ENCODE assay signal across 10 cellular contexts in the genomic region with DNA sequence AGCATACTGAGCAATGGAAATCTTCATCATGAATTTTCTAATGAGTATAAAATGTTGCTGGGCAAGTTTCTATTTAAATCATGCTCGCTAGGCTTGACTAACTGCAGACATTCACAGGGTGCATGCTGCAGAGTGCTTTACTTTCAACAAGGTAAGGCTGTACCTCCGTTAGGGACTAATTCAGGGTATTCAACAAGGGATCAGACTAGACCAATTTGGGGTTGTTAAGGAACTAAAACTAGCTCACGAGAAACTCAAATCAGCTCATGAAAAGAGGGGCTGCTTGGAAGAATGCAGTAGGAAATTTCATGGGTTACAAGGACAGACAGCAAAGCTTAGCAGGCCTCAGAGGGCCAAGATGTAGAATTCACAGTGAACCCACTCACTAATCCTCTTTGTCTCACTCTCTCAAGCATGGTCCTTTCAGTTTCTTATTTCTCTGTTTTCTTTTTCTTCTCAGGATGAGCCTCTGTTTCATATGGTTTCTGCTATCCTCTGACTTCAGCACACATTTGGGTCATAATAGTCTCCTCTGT. TPM values are rescaled to one million over a fixed set of nuclear protein-coding genes. Genes with fewer than 3 reads are reported as not detected.
DNase-seq lines count a peak whose midpoint lies in the region; ATAC-seq and TF ChIP-seq lines count a peak whose summit lies in the region.
"Had no signal": no experiment of that assay in that cellular context is flagged by ENCODE, and none has a peak within 500 bp of the region (broad histone marks: within the 10 kb centered on the region; RNA-seq: fewer than 3 reads in every experiment).

No MANE protein-coding gene starts in this region.

- H3K27me3 ChIP-seq in parathyroid adenoma (ENCODE audit: control insufficient read depth, insufficient read depth, low read length) (no peaks in the 10 kb centered on the region), colonic mucosa (no peaks in the 10 kb centered on the region), sigmoid colon (no peaks in the 10 kb centered on the region)

- H3K36me3 ChIP-seq in parathyroid adenoma (ENCODE audit: control insufficient read depth, insufficient read depth, low read length) (no peaks in the 10 kb centered on the region), colonic mucosa (no peaks in the 10 kb centered on the region), sigmoid colon (no peaks in the 10 kb centered on the region)

- intact Hi-C loops in colonic mucosa (cut with DNase I) (no loop called here), left cardiac atrium (cut with DNase I) (no loop called here), sigmoid colon (cut with DNase I) (no loop called here)

- no peak overlapping the region for H3K9ac ChIP-seq in parathyroid adenoma
- no peak overlapping the region for H3K9ac ChIP-seq in colonic mucosa (ENCODE audit: low read depth in 2 of 2, low read length in 2 of 2)

- H3K9me3 ChIP-seq in parathyroid adenoma (ENCODE audit: control insufficient read depth, low read length) (peaks cover 3% of the 10 kb centered on the region), colonic mucosa (no peaks in the 10 kb centered on the region), sigmoid colon (no peaks in the 10 kb centered on the region)

- peak; percentile 17 for DNase-seq in NCI-H510A (lab: John Stamatoyannopoulos, UW)
- no peak for DNase-seq in colonic mucosa
- no peak for DNase-seq in left cardiac atrium
- DNase-seq in sigmoid colon = no peak
- no peak for DNase-seq in GM20000 (ENCODE audit: low spot score)
- DNase-seq: activated naive CD8-positive, alpha-beta T cell treated with anti-CD3 and anti-CD28 coated beads for 36 hours; NCI-H1105 had no signal

- no peak for TF ChIP-seq POLR2A in sigmoid colon (IDR thresholded peaks at IDR 0.05)

- WGBS in sigmoid colon, 2 donors = 70 to 87% methylated on average over 3 of the region's 3 CpGs

- no peak overlapping the region for H3K27ac ChIP-seq in parathyroid adenoma
- no peak overlapping the region for H3K27ac ChIP-seq in colonic mucosa
- no peak overlapping the region for H3K27ac ChIP-seq in sigmoid colon

- no peak for TF ChIP-seq EP300 in sigmoid colon (IDR thresholded peaks at IDR 0.05)

- peak overlapping the region; percentile 4 for H2AFZ ChIP-seq in parathyroid adenoma

- no peaks in the 10 kb centered on the region for H3K79me2 ChIP-seq in parathyroid adenoma

- TF ChIP-seq CTCF in parathyroid adenoma (IDR thresholded peaks at IDR 0.05) (no peak), colonic mucosa (IDR thresholded peaks at IDR 0.05) (no peak), sigmoid colon (IDR thresholded peaks at IDR 0.05) (no peak), GM20000 (IDR thresholded peaks at IDR 0.05; ENCODE audit: extremely low read depth, missing control alignments) (no peak)

- H3K4me2 ChIP-seq in parathyroid adenoma (ENCODE audit: low read length) = peak overlapping the region; percentile 72

- peak overlapping the region; percentile 39 for H3K4me3 ChIP-seq in parathyroid adenoma (ENCODE audit: low read depth, low read length)
- H3K4me3 ChIP-seq in colonic mucosa = no peak overlapping the region
- H3K4me3 ChIP-seq in sigmoid colon = no peak overlapping the region

- H3K4me1 ChIP-seq in parathyroid adenoma (no peaks in the 10 kb centered on the region), colonic mucosa (no peaks in the 10 kb centered on the region), sigmoid colon (no peaks in the 10 kb centered on the region)

- ATAC-seq in GM19324 (IDR thresholded peaks at IDR 0.05; ENCODE audit: low FRiP score, unreplicated experiment) = peak; percentile 72
- peak; percentile 84 for ATAC-seq in HG02852 (IDR thresholded peaks at IDR 0.05; ENCODE audit: unreplicated experiment)
- no peak for ATAC-seq in left cardiac atrium

RNA-seq across cellular contexts. Expression of gene MYO3B, which starts 2.2 kb away (rescaled TPM):
- total RNA-seq in colonic mucosa (under 1 TPM; 0.05 to 0.32 TPM), left cardiac atrium (not detected), sigmoid colon (not detected)
- under 1 TPM in 1 of 3 donors, not detected in 2; 0.34 TPM for polyA plus RNA-seq in sigmoid colon

Comparison
In these comparisons a context has a peak if more than half of its experiments do, and no peak if none do; other contexts are left out.
1. ATAC-seq: peak in GM19324 (single experiment) and HG02852 (single experiment); none in left cardiac atrium (0 of 2).